ENCODE assay signal across 11 cellular contexts in genomic region chr11:6200975-6201374, GRCh38. TPM values are rescaled to one million over a fixed set of nuclear protein-coding genes. Genes with fewer than 3 reads are reported as not detected.
DNase-seq lines count a peak whose midpoint lies in the region; ATAC-seq and TF ChIP-seq lines count a peak whose summit lies in the region.
"Had no signal": no experiment of that assay in that cellular context is flagged by ENCODE, and none has a peak within 500 bp of the region (broad histone marks: within the 10 kb centered on the region; RNA-seq: fewer than 3 reads in every experiment).

No MANE protein-coding gene starts in this region.

- ATAC-seq in right cardiac atrium, result peak; percentile 42 to 55

- no peak overlapping the region for H3K9ac ChIP-seq in colonic mucosa (ENCODE audit: low read depth in 2 of 2, low read length in 2 of 2)

- H3K36me3 ChIP-seq in colonic mucosa, result no peaks in the 10 kb centered on the region

- H3K27me3 ChIP-seq in right cardiac atrium (ENCODE audit: control insufficient read depth, insufficient read depth), result no peaks in the 10 kb centered on the region
- no peaks in the 10 kb centered on the region for H3K27me3 ChIP-seq in colonic mucosa

- H3K27ac ChIP-seq in right cardiac atrium (ENCODE audit: low read length) (no peak overlapping the region), colonic mucosa (no peak overlapping the region)

- 64% methylated on average over 4 of the region's 4 CpGs for WGBS in right cardiac atrium

- H3K4me1 ChIP-seq in right cardiac atrium (ENCODE audit: control insufficient read depth, insufficient read depth, low read length), result no peaks in the 10 kb centered on the region
- H3K4me1 ChIP-seq in colonic mucosa, result no peaks in the 10 kb centered on the region

- no peak for TF ChIP-seq CTCF in colonic mucosa (IDR thresholded peaks at IDR 0.05)

- DNase-seq in AML-193 (lab: John Stamatoyannopoulos, UW) (peak; percentile 97 to 98), SIG-M5 (lab: John Stamatoyannopoulos, UW) (peak; percentile 96), right cardiac atrium (peak; percentile 59 to 82 (median 81)), colonic mucosa (no peak)
- no peak for DNase-seq in activated CD8-positive, alpha-beta memory T cell treated with anti-CD3 and anti-CD28 coated beads, Interleukin-2, amount 50 U/mL, for 48 hours
- no peak for DNase-seq in central memory CD4-positive, alpha-beta T cell
- DNase-seq: NCI-H1694 treated with DMSO at 0.1 percent for 48 hours had no signal

- H3K9me3 ChIP-seq in right cardiac atrium (ENCODE audit: control insufficient read depth, low read length), result no peaks in the 10 kb centered on the region
- H3K9me3 ChIP-seq in colonic mucosa, result no peaks in the 10 kb centered on the region

- H3K4me3 ChIP-seq in right cardiac atrium (ENCODE audit: low read length) (no peak overlapping the region), colonic mucosa (no peak overlapping the region)

- intact Hi-C loops in right cardiac atrium (cut with DNase I), result no loop called here
- intact Hi-C loops in colonic mucosa (cut with DNase I), result no loop called here

RNA-seq across cellular contexts. Expression of gene OR52W1, which starts 2.0 kb away (rescaled TPM):
- total RNA-seq in right cardiac atrium, result not detected
- polyA plus RNA-seq in right cardiac atrium, result not detected
- not detected for total RNA-seq in colonic mucosa
- total RNA-seq: dermis microvascular lymphatic vessel endothelial cell, osteocyte, SK-MEL-5 had no signal
- polyA plus RNA-seq: BJ had no signal

RNA-seq across cellular contexts. Expression of gene C11orf42, which starts 4.4 kb away (rescaled TPM):
- not detected for total RNA-seq in right cardiac atrium
- not detected for polyA plus RNA-seq in right cardiac atrium
- total RNA-seq in colonic mucosa, result not detected
- total RNA-seq: dermis microvascular lymphatic vessel endothelial cell, osteocyte, SK-MEL-5 had no signal
- polyA plus RNA-seq: BJ had no signal

RNA-seq across cellular contexts. Expression of gene OR52B2, which starts 30.8 kb away (rescaled TPM):
- total RNA-seq in right cardiac atrium (not detected), colonic mucosa (under 1 TPM in 1 of 2 donors, not detected in 1; 0.25 TPM)
- not detected for polyA plus RNA-seq in right cardiac atrium
- total RNA-seq: dermis microvascular lymphatic vessel endothelial cell, osteocyte, SK-MEL-5 had no signal
- polyA plus RNA-seq: BJ had no signal

RNA-seq across cellular contexts. Expression of gene FHIP1B, which starts 33.5 kb away (rescaled TPM):
- total RNA-seq in right cardiac atrium (10 to 100 TPM; 14.1 to 18.8 (median 17.2) TPM), colonic mucosa (100 to 1,000 TPM in 1 of 2 donors, 10 to 100 TPM in 1; 84.6 to 107 TPM)
- 19.5 TPM for polyA plus RNA-seq in right cardiac atrium

RNA-seq across cellular contexts. Expression of gene CNGA4, which starts 37.9 kb away (rescaled TPM):
- total RNA-seq in right cardiac atrium (under 1 TPM in 1 of 4 donors, not detected in 3; 0.19 TPM), colonic mucosa (under 1 TPM in 1 of 2 donors, not detected in 1; 0.12 TPM)
- 0.16 TPM for polyA plus RNA-seq in right cardiac atrium
- total RNA-seq: dermis microvascular lymphatic vessel endothelial cell, osteocyte, SK-MEL-5 had no signal

Comparison
In these comparisons a context has a peak if more than half of its experiments do, and no peak if none do; other contexts are left out.
1. DNase-seq: peak in AML-193 (2 of 2), SIG-M5 (single experiment) and right cardiac atrium (3 of 3); none in colonic mucosa (single experiment), activated CD8-positive, alpha-beta memory T cell treated with anti-CD3 and anti-CD28 coated beads, Interleukin-2, amount 50 U/mL, for 48 hours (single experiment) and central memory CD4-positive, alpha-beta T cell (single experiment).